1 cellular context compared by ENCODE assay signal in genomic region chr2:15155959-15156574, GRCh38.
TF ChIP-seq lines count a peak whose summit lies in the region.

No MANE protein-coding gene starts in this region.

TF ChIP-seq in WTC11, 78 proteins besides CTCF, POLR2A, EP300 and RAD21 (continued from another document):
- no peak for TF ChIP-seq ZNF281 (CRISPR knock-in tag; IDR thresholded peaks at IDR 0.05)
- no peak for TF ChIP-seq CREM (CRISPR knock-in tag; IDR thresholded peaks at IDR 0.05)
- no peak for TF ChIP-seq ZNF232 (CRISPR knock-in tag; IDR thresholded peaks at IDR 0.05)
- TF ChIP-seq, protein P1, sequence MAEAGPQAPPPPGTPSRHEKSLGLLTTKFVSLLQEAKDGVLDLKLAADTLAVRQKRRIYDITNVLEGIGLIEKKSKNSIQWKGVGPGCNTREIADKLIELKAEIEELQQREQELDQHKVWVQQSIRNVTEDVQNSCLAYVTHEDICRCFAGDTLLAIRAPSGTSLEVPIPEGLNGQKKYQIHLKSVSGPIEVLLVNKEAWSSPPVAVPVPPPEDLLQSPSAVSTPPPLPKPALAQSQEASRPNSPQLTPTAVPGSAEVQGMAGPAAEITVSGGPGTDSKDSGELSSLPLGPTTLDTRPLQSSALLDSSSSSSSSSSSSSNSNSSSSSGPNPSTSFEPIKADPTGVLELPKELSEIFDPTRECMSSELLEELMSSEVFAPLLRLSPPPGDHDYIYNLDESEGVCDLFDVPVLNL (CRISPR knock-in tag; IDR thresholded peaks at IDR 0.05; ENCODE audit: borderline replicate concordance, low read depth), result no peak
- no peak for TF ChIP-seq ZNF396 (CRISPR knock-in tag; IDR thresholded peaks at IDR 0.05; ENCODE audit: borderline replicate concordance)
- no peak for TF ChIP-seq MLX (CRISPR knock-in tag; IDR thresholded peaks at IDR 0.05)
- no peak for TF ChIP-seq JAZF1 (CRISPR knock-in tag; IDR thresholded peaks at IDR 0.05)
- TF ChIP-seq, protein P2, sequence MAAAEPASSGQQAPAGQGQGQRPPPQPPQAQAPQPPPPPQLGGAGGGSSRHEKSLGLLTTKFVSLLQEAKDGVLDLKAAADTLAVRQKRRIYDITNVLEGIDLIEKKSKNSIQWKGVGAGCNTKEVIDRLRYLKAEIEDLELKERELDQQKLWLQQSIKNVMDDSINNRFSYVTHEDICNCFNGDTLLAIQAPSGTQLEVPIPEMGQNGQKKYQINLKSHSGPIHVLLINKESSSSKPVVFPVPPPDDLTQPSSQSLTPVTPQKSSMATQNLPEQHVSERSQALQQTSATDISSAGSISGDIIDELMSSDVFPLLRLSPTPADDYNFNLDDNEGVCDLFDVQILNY (CRISPR knock-in tag; IDR thresholded peaks at IDR 0.05), result no peak
- no peak for TF ChIP-seq STAT6 (CRISPR knock-in tag; conservative IDR thresholded peaks at IDR 0.05; ENCODE audit: low read depth)
- TF ChIP-seq TP53 (CRISPR knock-in tag; IDR thresholded peaks at IDR 0.05), result no peak
- no peak for TF ChIP-seq ZNF416 (CRISPR knock-in tag; IDR thresholded peaks at IDR 0.05)
- TF ChIP-seq, protein P3, sequence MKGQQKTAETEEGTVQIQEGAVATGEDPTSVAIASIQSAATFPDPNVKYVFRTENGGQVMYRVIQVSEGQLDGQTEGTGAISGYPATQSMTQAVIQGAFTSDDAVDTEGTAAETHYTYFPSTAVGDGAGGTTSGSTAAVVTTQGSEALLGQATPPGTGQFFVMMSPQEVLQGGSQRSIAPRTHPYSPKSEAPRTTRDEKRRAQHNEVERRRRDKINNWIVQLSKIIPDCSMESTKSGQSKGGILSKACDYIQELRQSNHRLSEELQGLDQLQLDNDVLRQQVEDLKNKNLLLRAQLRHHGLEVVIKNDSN (CRISPR knock-in tag; IDR thresholded peaks at IDR 0.05), result no peak
- TF ChIP-seq ETV6 (CRISPR knock-in tag; IDR thresholded peaks at IDR 0.05), result no peak
